ENCODE assay signal across 22 cellular contexts in the genomic region with DNA sequence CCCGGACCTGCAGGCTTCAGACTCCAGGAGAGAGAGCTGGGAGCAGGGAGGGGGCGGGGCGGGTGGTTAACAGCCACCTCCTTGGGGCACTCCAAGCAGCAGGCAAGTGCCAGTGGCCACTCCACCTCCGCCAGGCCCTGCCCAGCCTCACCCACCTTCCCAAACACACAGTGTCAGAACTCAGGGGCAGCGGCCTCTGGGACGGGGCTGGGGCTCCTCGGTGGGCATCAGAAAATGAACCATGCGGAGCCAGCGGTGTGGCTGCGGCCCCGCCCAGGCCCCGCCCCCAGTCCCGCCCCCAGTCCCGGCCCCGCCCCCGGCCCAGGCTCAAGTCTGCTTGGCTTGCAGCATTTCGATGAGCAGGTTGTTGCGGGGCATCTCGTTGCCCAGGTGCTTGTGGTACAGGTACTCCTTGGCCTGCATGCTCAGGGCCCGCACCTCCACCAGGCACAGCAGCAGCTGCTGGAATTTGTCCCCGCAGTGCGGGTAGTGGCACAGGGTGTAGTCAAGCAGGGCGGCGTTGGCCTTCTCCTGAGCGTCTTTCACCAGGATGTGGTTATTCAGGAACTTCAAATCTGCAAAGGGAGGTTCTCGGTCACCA. TPM values are rescaled to one million over a fixed set of nuclear protein-coding genes. Genes with fewer than 3 reads are reported as not detected.
DNase-seq lines count a peak whose midpoint lies in the region; ATAC-seq, FAIRE-seq and TF ChIP-seq lines count a peak whose summit lies in the region.
"Had no signal": no experiment of that assay in that cellular context is flagged by ENCODE, and none has a peak within 500 bp of the region (broad histone marks: within the 10 kb centered on the region; RNA-seq: fewer than 3 reads in every experiment).

No MANE protein-coding gene starts in this region.

- TF ChIP-seq EP300 in HepG2 (IDR thresholded peaks at IDR 0.05; ENCODE audit: low read depth in 2 of 2, low read length in 2 of 2) (no peak), HepG2 (CRISPR knock-in tag; IDR thresholded peaks at IDR 0.05; ENCODE audit: borderline replicate concordance) (no peak)

- H3K4me1 ChIP-seq in HepG2 (ENCODE audit: insufficient read depth, low read length) (peaks cover 15% of the 10 kb centered on the region), right lobe of liver (peaks cover 0 to under 1% (median 0%) of the 10 kb centered on the region in 4 donors), iPS-20b (ENCODE audit: insufficient read depth, low read length) (peaks cover 9% of the 10 kb centered on the region; the same call in 1 of the 2 replicates)
- no peaks in the 10 kb centered on the region for H3K4me1 ChIP-seq in effector memory CD4-positive, alpha-beta T cell (ENCODE audit: control insufficient read depth, insufficient read depth, low read length, poor library complexity, severe bottlenecking)

- no peak for FAIRE-seq in HepG2 (lab: Jason Lieb, UNC)

- 100% methylated on average over 7 of the region's 26 CpGs for WGBS in HepG2 (ENCODE audit: low lambda C conversion rate)
- WGBS in right lobe of liver (ENCODE audit: insufficient coverage, low coverage, low lambda C conversion rate, missing lambda C conversion rate), result 36% methylated on average over 9 of the region's 26 CpGs

- H3K36me3 ChIP-seq in HepG2 (replicated peaks in 1 of 2; ENCODE audit: control insufficient read depth in 1 of 2, insufficient read depth in 2 of 2, low read length in 2 of 2) (no peaks in the 10 kb centered on the region; a peak in 1 of 5 replicates), right lobe of liver (no peaks in the 10 kb centered on the region), iPS-20b (ENCODE audit: insufficient read depth, low read depth, low read length) (no peaks in the 10 kb centered on the region)
- H3K36me3 ChIP-seq in effector memory CD4-positive, alpha-beta T cell (ENCODE audit: control insufficient read depth, insufficient read depth, low read length), result no peaks in the 10 kb centered on the region

- TF ChIP-seq CTCF in HepG2 (CRISPR knock-in tag; IDR thresholded peaks at IDR 0.05), result no peak
- no peak for TF ChIP-seq CTCF in right lobe of liver (IDR thresholded peaks at IDR 0.05)
- TF ChIP-seq CTCF in RWPE1 (conservative IDR thresholded peaks at IDR 0.05; ENCODE audit: low read depth), result no peak

- POLR2A ChIA-PET in HepG2 (lab: Yijun Ruan, JAX) (no interaction called here), RWPE1 (lab: Yijun Ruan, JAX; ENCODE audit: low non-redundant PET) (no interaction called here)

- no TSS peak for BruUV-seq in HepG2 (replicated peaks; lab: Mats Ljungman, UMichigan)

- H3K27ac ChIP-seq in HepG2 (ENCODE audit: extremely low read length, insufficient read depth, low read length) (no peak overlapping the region), right lobe of liver (no peak overlapping the region), RWPE1 (no peak overlapping the region), iPS-20b (ENCODE audit: low read length) (no peak overlapping the region)
- no peak overlapping the region for H3K27ac ChIP-seq in effector memory CD4-positive, alpha-beta T cell (ENCODE audit: insufficient read depth, low read length, poor library complexity, severe bottlenecking)
- H3K27ac ChIP-seq: HL-60 had no signal

- TF ChIP-seq POLR2A in HepG2 (IDR thresholded peaks at IDR 0.05; ENCODE audit: insufficient read depth in 1 of 2, low read depth in 2 of 2, low read length in 2 of 2), result no peak
- TF ChIP-seq POLR2A in right lobe of liver (IDR thresholded peaks at IDR 0.05), result no peak

- DNase-seq in HepG2 (ENCODE audit: low spot score) (no peak), right lobe of liver (no peak), RWPE1 (ENCODE audit: low spot score) (peak; percentile 67), foreskin melanocyte (no peak)
- no peak for DNase-seq in central memory CD4-positive, alpha-beta T cell
- DNase-seq in effector memory CD4-positive, alpha-beta T cell, result no peak
- DNase-seq: activated CD4-positive, CD25-positive, alpha-beta regulatory T cell; NCI-H2227 treated with DMSO at 0.1 percent for 48 hours; NK-92 treated with Interleukin-12 subunit alpha and Interleukin-12 subunit beta, amount 100 ng/mL, for 24 hours; SHP77; stimulated activated CD4-positive, alpha-beta T cell treated with anti-CD3 and anti-CD28 coated beads, Interleukin-1b, Interleukin-23, amount 100 ng/mL, for 48 hours; T-helper 2 cell had no signal

- H3K4me2 ChIP-seq in HepG2 (ENCODE audit: low read depth, low read length), result no peak overlapping the region

- H3K79me2 ChIP-seq in HepG2 (ENCODE audit: insufficient read depth, low read length), result no peaks in the 10 kb centered on the region

- no peaks in the 10 kb centered on the region for H4K20me1 ChIP-seq in HepG2 (ENCODE audit: insufficient read depth, low read length)

- in situ Hi-C loops in HepG2 (cut with HindIII; ENCODE audit: extremely low pct_ligation_motif_present, low pct_unique_long_range_greater_than_20kb), result no loop called here

- TF ChIP-seq RAD21 in HepG2 (CRISPR knock-in tag; IDR thresholded peaks at IDR 0.05), result no peak

- H3K9ac ChIP-seq in HepG2 (ENCODE audit: insufficient read depth, low read depth, low read length), result no peak overlapping the region
- no peak overlapping the region for H3K9ac ChIP-seq in iPS-20b (ENCODE audit: low read depth, low read length)

- peaks cover 4 to 12% of the 10 kb centered on the region in 2 experiments; a peak in 4 of 5 replicates for H3K27me3 ChIP-seq in HepG2 (ENCODE audit: control insufficient read depth in 1 of 2, insufficient read depth in 2 of 2, low read length in 2 of 2)
- peaks cover 0 to 6% of the 10 kb centered on the region in 2 donors for H3K27me3 ChIP-seq in right lobe of liver
- H3K27me3 ChIP-seq in iPS-20b (ENCODE audit: insufficient read depth, low read length), result peaks cover 63% of the 10 kb centered on the region
- peaks cover 6% of the 10 kb centered on the region for H3K27me3 ChIP-seq in effector memory CD4-positive, alpha-beta T cell (replicated peaks; ENCODE audit: control insufficient read depth, insufficient read depth, low read length, poor library complexity, severe bottlenecking)

- H3K4me3 ChIP-seq in HepG2 (replicated peaks in 1 of 3; ENCODE audit: insufficient read depth in 1 of 3, low read depth in 2 of 3, low read length in 3 of 3), result no peak overlapping the region
- no peak overlapping the region for H3K4me3 ChIP-seq in right lobe of liver
- H3K4me3 ChIP-seq in iPS-20b (ENCODE audit: low read length), result peak overlapping the region; percentile 42; the same call in 1 of the 2 replicates
- no peak overlapping the region for H3K4me3 ChIP-seq in effector memory CD4-positive, alpha-beta T cell (ENCODE audit: insufficient read depth, low read depth, low read length, poor library complexity, severe bottlenecking)

- no peak overlapping the region for H2AFZ ChIP-seq in HepG2 (ENCODE audit: low read length)

- ATAC-seq in HepG2 (no peak), right lobe of liver (no peak), GM19035 (IDR thresholded peaks at IDR 0.05; ENCODE audit: unreplicated experiment) (no peak)
- ATAC-seq: sciatic nerve had no signal

- intact Hi-C loops in HepG2 (cut with micrococcal nuclease; ENCODE audit: unreplicated experiment), result no loop called here
- intact Hi-C loops in right lobe of liver (cut with DNase I), result no loop called here

- no peaks in the 10 kb centered on the region for H3K9me3 ChIP-seq in HepG2 (ENCODE audit: low read length)
- no peaks in the 10 kb centered on the region for H3K9me3 ChIP-seq in right lobe of liver
- H3K9me3 ChIP-seq in iPS-20b (ENCODE audit: insufficient read depth, low read depth, low read length), result no peaks in the 10 kb centered on the region
- no peaks in the 10 kb centered on the region for H3K9me3 ChIP-seq in effector memory CD4-positive, alpha-beta T cell (ENCODE audit: control insufficient read depth, low read length)

- CTCF ChIA-PET in HepG2 (lab: Yijun Ruan, JAX; ENCODE audit: low intra/inter-chr PET ratio, low total read pairs) (no interaction called here), RWPE1 (lab: Yijun Ruan, JAX) (no interaction called here)

RNA-seq across cellular contexts. Expression of gene NR5A1, which starts 24.7 kb away (rescaled TPM):
- 38.8 and 44.7 TPM in 2 replicates for total RNA-seq in HepG2 (2016; rRNA removed; fragmentation: Illumina TruSeq; extraction: Trizol)
- total RNA-seq in HepG2 (2016; cell fraction: cytosol; rRNA removed; fragmentation: Illumina TruSeq; extraction: Trizol; ENCODE audit: low read depth), result 7.2 and 7.8 TPM in 2 replicates
- 32.3 and 46.7 TPM in 2 replicates for total RNA-seq in HepG2 (2016; cell fraction: insoluble cytoplasmic fraction; rRNA removed; fragmentation: Illumina TruSeq; extraction: Trizol)
- 22.5 and 25.3 TPM in 2 replicates for total RNA-seq in HepG2 (2016; cell fraction: membrane; rRNA removed; fragmentation: Illumina TruSeq; extraction: Trizol)
- 26.4 and 32.4 TPM in 2 replicates for total RNA-seq in HepG2 (2016; cell fraction: nucleus; rRNA removed; fragmentation: Illumina TruSeq; extraction: Trizol)
- 28.9 and 43.2 TPM in 2 replicates for polyA plus RNA-seq in HepG2 (2011; rRNA removed)
- 25.4 and 37.8 TPM in 2 replicates for polyA plus RNA-seq in HepG2 (2011; cell fraction: cytosol; rRNA removed)
- polyA plus RNA-seq in HepG2 (2011; cell fraction: nucleus; rRNA removed), result 82.6 and 84.5 TPM in 2 replicates
- polyA plus RNA-seq in HepG2 (2012), result 22.4 and 32.6 TPM in 2 replicates
- polyA plus RNA-seq in HepG2 (2016; cell fraction: cytosol; fragmentation: Illumina TruSeq; extraction: Trizol; ENCODE audit: low read depth), result 6.7 and 7.0 TPM in 2 replicates
- polyA plus RNA-seq in HepG2 (2016; cell fraction: insoluble cytoplasmic fraction; fragmentation: Illumina TruSeq; extraction: Trizol; ENCODE audit: low read depth), result 34.3 and 43.6 TPM in 2 replicates
- 17.4 and 17.9 TPM in 2 replicates for polyA plus RNA-seq in HepG2 (2016; cell fraction: membrane; fragmentation: Illumina TruSeq; extraction: Trizol; ENCODE audit: low read depth)
- polyA plus RNA-seq in HepG2 (2016; cell fraction: nucleus; fragmentation: Illumina TruSeq; extraction: Trizol; ENCODE audit: insufficient read depth, low read depth), result 59.8 and 63.0 TPM in 2 replicates
- polyA minus RNA-seq in HepG2 (2011; rRNA and poly(A)+ RNA removed; ENCODE audit: low replicate concordance), result 75.6 TPM in 1 of 2 replicates, not detected in the other
- polyA minus RNA-seq in HepG2 (2011; cell fraction: cytosol; rRNA and poly(A)+ RNA removed), result 33.2 and 39.7 TPM in 2 replicates
- polyA minus RNA-seq in HepG2 (2011; cell fraction: nucleus; rRNA and poly(A)+ RNA removed), result 18.8 and 21.6 TPM in 2 replicates
- under 1 TPM in 1 of 6 experiments, not detected in 5; 0.26 TPM for total RNA-seq in right lobe of liver
- total RNA-seq: activated CD8-positive, alpha-beta memory T cell treated with anti-CD3 and anti-CD28 coated beads for 36 hours; activated T-helper 1 cell treated with anti-CD3 and anti-CD28 coated beads, Interleukin-12 subunit alpha, Interleukin-12 subunit beta, Interleukin-2, Interleukin-4 antibody, amounts not matched to agents 30 ng/mL and 10 ng/mL and 1 ng/mL, durations not matched to agents 14 hours and 24 hours and 36 hours; epithelial cell of proximal tubule; kidney epithelial cell; mononuclear cell; osteoblast; sciatic nerve had no signal

RNA-seq across cellular contexts. Expression of gene ADGRD2, which starts 32.3 kb away (rescaled TPM):
- not detected in 2 replicates for total RNA-seq in HepG2 (2016; rRNA removed; fragmentation: Illumina TruSeq; extraction: Trizol)
- total RNA-seq in HepG2 (2016; cell fraction: cytosol; rRNA removed; fragmentation: Illumina TruSeq; extraction: Trizol; ENCODE audit: low read depth), result not detected in 2 replicates
- total RNA-seq in HepG2 (2016; cell fraction: insoluble cytoplasmic fraction; rRNA removed; fragmentation: Illumina TruSeq; extraction: Trizol), result not detected in 2 replicates
- not detected in 2 replicates for total RNA-seq in HepG2 (2016; cell fraction: membrane; rRNA removed; fragmentation: Illumina TruSeq; extraction: Trizol)
- total RNA-seq in HepG2 (2016; cell fraction: nucleus; rRNA removed; fragmentation: Illumina TruSeq; extraction: Trizol), result not detected in 2 replicates
- polyA plus RNA-seq in HepG2 (2011; rRNA removed), result not detected in 2 replicates
- not detected in 2 replicates for polyA plus RNA-seq in HepG2 (2011; cell fraction: cytosol; rRNA removed)
- polyA plus RNA-seq in HepG2 (2011; cell fraction: nucleus; rRNA removed), result not detected in 2 replicates
- not detected in 2 replicates for polyA plus RNA-seq in HepG2 (2012)
- polyA plus RNA-seq in HepG2 (2016; cell fraction: cytosol; fragmentation: Illumina TruSeq; extraction: Trizol; ENCODE audit: low read depth), result not detected in 2 replicates
- not detected in 2 replicates for polyA plus RNA-seq in HepG2 (2016; cell fraction: insoluble cytoplasmic fraction; fragmentation: Illumina TruSeq; extraction: Trizol; ENCODE audit: low read depth)
- polyA plus RNA-seq in HepG2 (2016; cell fraction: membrane; fragmentation: Illumina TruSeq; extraction: Trizol; ENCODE audit: low read depth), result not detected in 2 replicates
- polyA plus RNA-seq in HepG2 (2016; cell fraction: nucleus; fragmentation: Illumina TruSeq; extraction: Trizol; ENCODE audit: insufficient read depth, low read depth), result not detected in 2 replicates
- not detected in 2 replicates for polyA minus RNA-seq in HepG2 (2011; rRNA and poly(A)+ RNA removed; ENCODE audit: low replicate concordance)
- polyA minus RNA-seq in HepG2 (2011; cell fraction: cytosol; rRNA and poly(A)+ RNA removed), result not detected in 2 replicates
- polyA minus RNA-seq in HepG2 (2011; cell fraction: nucleus; rRNA and poly(A)+ RNA removed), result not detected in 2 replicates
- total RNA-seq in right lobe of liver, result not detected
- total RNA-seq: activated CD8-positive, alpha-beta memory T cell treated with anti-CD3 and anti-CD28 coated beads for 36 hours; activated T-helper 1 cell treated with anti-CD3 and anti-CD28 coated beads, Interleukin-12 subunit alpha, Interleukin-12 subunit beta, Interleukin-2, Interleukin-4 antibody, amounts not matched to agents 30 ng/mL and 10 ng/mL and 1 ng/mL, durations not matched to agents 14 hours and 24 hours and 36 hours; epithelial cell of proximal tubule; kidney epithelial cell; osteoblast; sciatic nerve had no signal

Comparison
In these comparisons a context has a peak if more than half of its experiments do, and no peak if none do; other contexts are left out.
1. RNA of gene NR5A1, which starts 24.7 kb away (total RNA-seq): 7.2 to 46.7 TPM in HepG2; 0.26 TPM in right lobe of liver; every median in the first group is over 4 times any median in the second.